24 cellular contexts compared by ENCODE assay signal in the genomic region with DNA sequence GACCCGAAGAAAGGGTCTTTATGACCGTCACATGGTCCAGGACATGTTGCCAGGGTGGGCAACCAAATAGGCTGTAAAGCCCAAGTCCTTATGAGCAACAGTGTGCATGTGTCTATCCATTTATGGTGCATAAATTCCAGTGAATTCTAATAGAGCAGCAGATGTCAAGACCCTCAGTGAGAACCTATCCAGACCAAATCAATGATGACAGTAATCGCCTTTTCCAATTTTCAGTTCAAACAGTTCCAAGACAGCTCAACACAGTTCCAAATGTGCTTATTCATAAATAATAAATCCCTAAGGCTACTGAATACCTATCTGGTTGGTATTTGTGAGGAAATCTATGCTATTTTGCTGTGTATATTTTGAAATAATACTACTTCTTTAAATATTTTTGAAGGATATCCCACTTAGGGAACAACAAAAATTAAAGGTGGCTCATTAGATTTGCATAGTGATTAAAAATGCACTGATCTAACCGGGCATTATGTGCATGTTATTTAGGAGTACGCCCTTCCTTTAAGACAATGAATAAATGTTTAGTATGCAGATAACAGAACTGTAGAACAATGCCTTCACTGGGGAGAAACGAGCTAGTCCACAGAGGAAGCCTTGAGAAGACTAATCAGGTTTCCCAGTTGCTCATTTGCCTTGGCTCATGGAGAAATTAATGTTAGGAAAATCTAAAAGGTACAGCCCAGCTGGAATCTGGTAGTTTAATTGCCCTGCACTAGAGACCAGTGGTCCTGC.
DNase-seq lines count a peak whose midpoint lies in the region; ATAC-seq, FAIRE-seq and TF ChIP-seq lines count a peak whose summit lies in the region.
"Had no signal": no experiment of that assay in that cellular context is flagged by ENCODE, and none has a peak within 500 bp of the region (broad histone marks: within the 10 kb centered on the region; RNA-seq: fewer than 3 reads in every experiment).

No MANE protein-coding gene starts in this region.

- H2AFZ ChIP-seq in Karpas-422 (ENCODE audit: low read length) (no peak overlapping the region), HepG2 (ENCODE audit: low read length) (no peak overlapping the region)

- H3K36me3 Mint-ChIP-seq in activated CD4-positive, alpha-beta T cell treated with anti-CD3 and anti-CD28 coated beads, Interleukin-2, amount 10 ng/mL, durations not matched to agents 24 days and 14 days (ENCODE audit: low read depth) = no peaks in the 10 kb centered on the region
- no peaks in the 10 kb centered on the region for H3K36me3 Mint-ChIP-seq in T-helper 17 cell (ENCODE audit: low read depth)

- no peaks in the 10 kb centered on the region for H3K36me3 ChIP-seq in Karpas-422 (ENCODE audit: insufficient read depth, low read length)
- H3K36me3 ChIP-seq in gastrocnemius medialis = no peaks in the 10 kb centered on the region
- no peaks in the 10 kb centered on the region for H3K36me3 ChIP-seq in HepG2 (replicated peaks in 1 of 2; ENCODE audit: control insufficient read depth in 1 of 2, insufficient read depth in 2 of 2, low read length in 2 of 2)

- TF ChIP-seq POLR2A in gastrocnemius medialis (IDR thresholded peaks at IDR 0.05) (no peak), HepG2 (IDR thresholded peaks at IDR 0.05; ENCODE audit: insufficient read depth in 1 of 2, low read depth in 2 of 2, low read length in 2 of 2) (no peak)

- no TSS peak for BruUV-seq in HepG2 (replicated peaks; lab: Mats Ljungman, UMichigan)

- 4% methylated on average over 6 of the region's 6 CpGs for WGBS in HepG2 (ENCODE audit: low lambda C conversion rate)

- DNase-seq in activated CD4-positive, alpha-beta T cell treated with anti-CD3 and anti-CD28 coated beads, Interleukin-2, amount 10 ng/mL, durations not matched to agents 24 days and 14 days = peak; percentile 16
- no peak for DNase-seq in activated CD4-positive, alpha-beta T cell treated with anti-CD3 and anti-CD28 coated beads for 4 hours
- DNase-seq in Karpas-422 = peak; percentile 31
- no peak for DNase-seq in left ventricle myocardium superior
- no peak for DNase-seq in gastrocnemius medialis
- no peak for DNase-seq in caudate nucleus (lab: John Stamatoyannopoulos, UW)
- no peak for DNase-seq in T-helper 17 cell
- no peak for DNase-seq in HepG2 (ENCODE audit: low spot score)
- DNase-seq: 8988T, Calu3, DMS79 treated with DMSO at 0.1 percent for 48 hours, GF-D8, IMR-90, KG1, NCI-H1048, NCI-H1417, NCI-H1694, NCI-H2029 treated with DMSO at 0.1 percent for 48 hours, NCI-H446 treated with DMSO at 0.1 percent for 48 hours, NCI-H69, RPMI8226, SHP77 treated with DMSO at 0.1 percent for 48 hours had no signal

- H3K4me3 ChIP-seq in Karpas-422 (ENCODE audit: low read length) = no peak overlapping the region
- H3K4me3 ChIP-seq in gastrocnemius medialis = no peak overlapping the region
- no peak overlapping the region for H3K4me3 ChIP-seq in HepG2 (replicated peaks in 1 of 3; ENCODE audit: insufficient read depth in 1 of 3, low read depth in 2 of 3, low read length in 3 of 3)

- FAIRE-seq in HepG2 (lab: Jason Lieb, UNC) = no peak
- FAIRE-seq: GM12891 had no signal

- H3K4me1 Mint-ChIP-seq in activated CD4-positive, alpha-beta T cell treated with anti-CD3 and anti-CD28 coated beads, Interleukin-2, amount 10 ng/mL, durations not matched to agents 24 days and 14 days = no peaks in the 10 kb centered on the region
- peaks cover 7% of the 10 kb centered on the region for H3K4me1 Mint-ChIP-seq in T-helper 17 cell

- H3K27ac ChIP-seq in Karpas-422 (ENCODE audit: low read length) = no peak overlapping the region
- H3K27ac ChIP-seq in gastrocnemius medialis = peak overlapping the region in 1 of 4 donors; percentile 17
- no peak overlapping the region for H3K27ac ChIP-seq in caudate nucleus (ENCODE audit: low read depth, low read length)
- H3K27ac ChIP-seq in HepG2 (ENCODE audit: extremely low read length, insufficient read depth, low read length) = no peak overlapping the region

- H3K79me2 ChIP-seq in Karpas-422 (ENCODE audit: low read length) = no peaks in the 10 kb centered on the region
- H3K79me2 ChIP-seq in HepG2 (ENCODE audit: insufficient read depth, low read length) = no peaks in the 10 kb centered on the region

- H4K20me1 ChIP-seq in Karpas-422 (ENCODE audit: insufficient read depth, low read depth, low read length) = no peaks in the 10 kb centered on the region
- H4K20me1 ChIP-seq in HepG2 (ENCODE audit: insufficient read depth, low read length) = no peaks in the 10 kb centered on the region

- TF ChIP-seq CTCF in gastrocnemius medialis (IDR thresholded peaks at IDR 0.05 in 4 of 5, conservative IDR thresholded peaks at IDR 0.05 in 1 of 5) (no peak), HepG2 (CRISPR knock-in tag; IDR thresholded peaks at IDR 0.05) (no peak)

- H3K27me3 ChIP-seq in Karpas-422 (ENCODE audit: low read length) = no peaks in the 10 kb centered on the region
- H3K27me3 ChIP-seq in gastrocnemius medialis = no peaks in the 10 kb centered on the region
- H3K27me3 ChIP-seq in HepG2 (ENCODE audit: control insufficient read depth in 1 of 2, insufficient read depth in 2 of 2, low read length in 2 of 2) = no peaks in the 10 kb centered on the region

- CTCF ChIA-PET in HepG2 (lab: Yijun Ruan, JAX; ENCODE audit: low intra/inter-chr PET ratio, low total read pairs) = no interaction called here

- intact Hi-C loops in activated CD4-positive, alpha-beta T cell treated with anti-CD3 and anti-CD28 coated beads, Interleukin-2, amount 10 ng/mL, durations not matched to agents 24 days and 14 days (cut with micrococcal nuclease) = no loop called here
- intact Hi-C loops in left ventricle myocardium superior (cut with micrococcal nuclease) = no loop called here
- intact Hi-C loops in gastrocnemius medialis (cut with DNase I; ENCODE audit: low total_unique reads) = no loop called here
- intact Hi-C loops in HepG2 (cut with micrococcal nuclease; ENCODE audit: unreplicated experiment) = no loop called here

- H3K9me2 ChIP-seq in Karpas-422 (replicated peaks; ENCODE audit: insufficient read depth, low read length) = no peaks in the 10 kb centered on the region

- H3K9me3 Mint-ChIP-seq in activated CD4-positive, alpha-beta T cell treated with anti-CD3 and anti-CD28 coated beads, Interleukin-2, amount 10 ng/mL, durations not matched to agents 24 days and 14 days = no peaks in the 10 kb centered on the region

- TF ChIP-seq EP300 in HepG2 (IDR thresholded peaks at IDR 0.05; ENCODE audit: low read depth in 2 of 2, low read length in 2 of 2) (no peak), HepG2 (CRISPR knock-in tag; IDR thresholded peaks at IDR 0.05; ENCODE audit: borderline replicate concordance) (no peak)

- H3K4me1 ChIP-seq in Karpas-422 (ENCODE audit: low read length) = no peaks in the 10 kb centered on the region
- H3K4me1 ChIP-seq in gastrocnemius medialis = peaks cover 0 to 3% of the 10 kb centered on the region in 2 donors
- no peaks in the 10 kb centered on the region for H3K4me1 ChIP-seq in HepG2 (ENCODE audit: insufficient read depth, low read length)

- H3K4me3 Mint-ChIP-seq in activated CD4-positive, alpha-beta T cell treated with anti-CD3 and anti-CD28 coated beads, Interleukin-2, amount 10 ng/mL, durations not matched to agents 24 days and 14 days = no peak overlapping the region
- no peak overlapping the region for H3K4me3 Mint-ChIP-seq in T-helper 17 cell

- H3K27me3 Mint-ChIP-seq in activated CD4-positive, alpha-beta T cell treated with anti-CD3 and anti-CD28 coated beads, Interleukin-2, amount 10 ng/mL, durations not matched to agents 24 days and 14 days = no peaks in the 10 kb centered on the region
- H3K27me3 Mint-ChIP-seq in T-helper 17 cell = no peaks in the 10 kb centered on the region

- no peaks in the 10 kb centered on the region for H3K9me3 ChIP-seq in Karpas-422 (ENCODE audit: low read length)
- H3K9me3 ChIP-seq in gastrocnemius medialis = no peaks in the 10 kb centered on the region
- no peaks in the 10 kb centered on the region for H3K9me3 ChIP-seq in T-helper 17 cell (ENCODE audit: control insufficient read depth, low read length, poor library complexity, severe bottlenecking)
- H3K9me3 ChIP-seq in HepG2 (ENCODE audit: low read length) = no peaks in the 10 kb centered on the region

- no peak overlapping the region for H3K4me2 ChIP-seq in Karpas-422 (ENCODE audit: low read depth, low read length, poor library complexity, severe bottlenecking)
- H3K4me2 ChIP-seq in HepG2 (ENCODE audit: low read depth, low read length) = no peak overlapping the region

- no peak overlapping the region for H3K27ac Mint-ChIP-seq in activated CD4-positive, alpha-beta T cell treated with anti-CD3 and anti-CD28 coated beads, Interleukin-2, amount 10 ng/mL, durations not matched to agents 24 days and 14 days
- H3K27ac Mint-ChIP-seq in T-helper 17 cell = no peak overlapping the region

- in situ Hi-C loops in gastrocnemius medialis (cut with MboI; ENCODE audit: low sequenced_read_pairs in 4 of 4) (no loop called here), HepG2 (cut with HindIII; ENCODE audit: extremely low pct_ligation_motif_present, low pct_unique_long_range_greater_than_20kb) (no loop called here)

- peak; percentile 55 for ATAC-seq in left ventricle myocardium superior
- ATAC-seq in gastrocnemius medialis = peak; percentile 41 to 47
- no peak for ATAC-seq in T-helper 17 cell
- no peak for ATAC-seq in HepG2
- ATAC-seq: HCT116 had no signal

- POLR2A ChIA-PET in HepG2 (lab: Yijun Ruan, JAX) = no interaction called here

- no peak for TF ChIP-seq RAD21 in HepG2 (CRISPR knock-in tag; IDR thresholded peaks at IDR 0.05)

- H3K9ac ChIP-seq in Karpas-422 (ENCODE audit: low read length) = no peak overlapping the region
- no peak overlapping the region for H3K9ac ChIP-seq in HepG2 (ENCODE audit: insufficient read depth, low read depth, low read length)

TF ChIP-seq in HepG2, 621 proteins besides CTCF, POLR2A, EP300 and RAD21 (continues in another document):
- TF ChIP-seq ZNF343 (CRISPR knock-in tag; IDR thresholded peaks at IDR 0.05) = no peak
- TF ChIP-seq ZNF143 (CRISPR knock-in tag; IDR thresholded peaks at IDR 0.05) = no peak

Comparison
In these comparisons a context has a peak if more than half of its experiments do, and no peak if none do; other contexts are left out.
1. DNase-seq: peak in activated CD4-positive, alpha-beta T cell treated with anti-CD3 and anti-CD28 coated beads, Interleukin-2, amount 10 ng/mL, durations not matched to agents 24 days and 14 days (single experiment) and Karpas-422 (single experiment); none in activated CD4-positive, alpha-beta T cell treated with anti-CD3 and anti-CD28 coated beads for 4 hours (0 of 2), left ventricle myocardium superior (single experiment), gastrocnemius medialis (0 of 2), caudate nucleus (0 of 61), T-helper 17 cell (0 of 3) and HepG2 (single experiment).
2. ATAC-seq: peak in left ventricle myocardium superior (single experiment) and gastrocnemius medialis (2 of 2); none in T-helper 17 cell (single experiment) and HepG2 (single experiment).